In the genomic region with DNA sequence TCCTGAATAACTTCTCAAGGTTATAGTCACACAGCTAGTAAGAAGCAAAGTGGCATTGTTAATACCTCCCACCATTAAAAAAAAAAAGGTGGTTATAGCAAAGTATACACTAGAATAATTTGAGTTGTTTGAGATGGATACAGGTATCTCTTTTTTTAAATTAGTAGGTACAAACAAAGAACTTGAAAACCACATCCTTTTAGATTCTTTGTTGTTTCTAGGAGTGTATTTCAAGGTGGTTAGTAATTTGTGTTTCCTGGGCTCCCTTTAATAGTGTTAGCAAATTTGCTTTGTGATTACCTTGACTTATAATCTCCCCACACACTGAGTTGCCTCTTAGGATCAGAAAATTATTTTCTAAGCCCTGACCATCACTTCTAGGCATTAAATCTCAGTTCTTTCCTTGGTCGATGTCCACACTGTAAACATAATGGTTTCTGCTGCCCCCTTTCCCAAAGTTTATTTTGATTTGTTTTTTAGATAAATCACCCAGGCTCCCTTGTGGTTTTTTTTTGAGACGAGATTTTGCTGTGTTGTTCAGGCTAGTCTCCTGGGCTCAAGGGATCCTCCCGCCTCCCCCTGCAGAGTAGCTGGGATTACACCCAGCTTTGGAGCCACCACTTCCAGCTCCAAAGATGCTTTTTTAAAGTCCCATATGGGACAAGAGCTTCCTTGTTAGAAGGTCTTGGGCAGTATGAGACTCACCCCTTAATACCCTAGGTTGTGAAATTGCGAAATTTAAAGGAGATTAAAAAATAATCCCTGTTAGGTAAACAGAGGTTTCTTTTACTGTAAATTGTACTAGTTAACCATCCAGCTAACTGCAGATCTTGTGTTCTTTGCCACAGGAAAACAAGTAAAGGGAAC, we compare ENCODE assay signal across 12 cellular contexts. TPM values are rescaled to one million over a fixed set of nuclear protein-coding genes. Genes with fewer than 3 reads are reported as not detected.
DNase-seq lines count a peak whose midpoint lies in the region; ATAC-seq and TF ChIP-seq lines count a peak whose summit lies in the region.
"Had no signal": no experiment of that assay in that cellular context is flagged by ENCODE, and none has a peak within 500 bp of the region (broad histone marks: within the 10 kb centered on the region; RNA-seq: fewer than 3 reads in every experiment).

No MANE protein-coding gene starts in this region.

- peak overlapping the region; percentile 82 to 94 (median 91) for H3K27ac Mint-ChIP-seq in CD4-positive, alpha-beta memory T cell
- no peak overlapping the region for H3K27ac Mint-ChIP-seq in dendritic cell treated with granulocyte-macrophage colony-stimulating factor and Interleukin-4, amounts not matched to agents 40 ng/mL and 50 ng/mL, for 4 days
- peak overlapping the region; percentile 64 for H3K27ac Mint-ChIP-seq in osteocyte (ENCODE audit: unreplicated experiment)

- H3K27ac ChIP-seq in CD4-positive, alpha-beta memory T cell (ENCODE audit: low read depth, low read length) = peak overlapping the region; percentile 22

- no peaks in the 10 kb centered on the region for H3K9me3 Mint-ChIP-seq in CD4-positive, alpha-beta memory T cell
- no peaks in the 10 kb centered on the region for H3K9me3 Mint-ChIP-seq in dendritic cell treated with granulocyte-macrophage colony-stimulating factor and Interleukin-4, amounts not matched to agents 40 ng/mL and 50 ng/mL, for 4 days
- no peaks in the 10 kb centered on the region for H3K9me3 Mint-ChIP-seq in osteocyte (ENCODE audit: unreplicated experiment)

- H4K20me1 ChIP-seq in Loucy (ENCODE audit: insufficient read depth, low read length, poor library complexity, severe bottlenecking) = peaks cover 51% of the 10 kb centered on the region

- H3K36me3 Mint-ChIP-seq in CD4-positive, alpha-beta memory T cell = peaks cover 38 to 62% of the 10 kb centered on the region in 2 donors
- peaks cover 96% of the 10 kb centered on the region for H3K36me3 Mint-ChIP-seq in dendritic cell treated with granulocyte-macrophage colony-stimulating factor and Interleukin-4, amounts not matched to agents 40 ng/mL and 50 ng/mL, for 4 days (ENCODE audit: low read depth)
- peaks cover 38% of the 10 kb centered on the region for H3K36me3 Mint-ChIP-seq in osteocyte (ENCODE audit: unreplicated experiment)

- peaks cover 34% of the 10 kb centered on the region for H3K36me3 ChIP-seq in CD4-positive, alpha-beta memory T cell (ENCODE audit: insufficient read depth, low read length)
- H3K36me3 ChIP-seq in Loucy (ENCODE audit: insufficient read depth, low read length) = peaks cover 39% of the 10 kb centered on the region

- POLR2A ChIA-PET in CD4-positive, alpha-beta memory T cell (lab: Charles Lee; ENCODE audit: partially characterized antibody) = interaction anchor here (0.5 to 2.9 kb wide), 9 partner anchors 10 to 138 kb away, joined by 3 to 28 read pairs (median 6); a partner anchor contains a TSS

- H3K4me2 ChIP-seq in Loucy (ENCODE audit: low read depth, low read length, poor library complexity, severe bottlenecking) = peak overlapping the region; percentile 53

- no peak overlapping the region for H2AFZ ChIP-seq in Loucy (ENCODE audit: low read length)

- no peaks in the 10 kb centered on the region for H3F3A ChIP-seq in Loucy (ENCODE audit: low read depth)

- ATAC-seq in HG02973 (IDR thresholded peaks at IDR 0.05; ENCODE audit: unreplicated experiment) = no peak
- ATAC-seq: esophagus mucosa, left lung, SK-N-SH treated with all-trans-retinoic acid at 6 μM for 48 hours had no signal

- peak overlapping the region; percentile 3 to 11 for H3K4me3 ChIP-seq in CD4-positive, alpha-beta memory T cell (ENCODE audit: low read length in 2 of 2)
- peak overlapping the region; percentile 32 for H3K4me3 ChIP-seq in Loucy (ENCODE audit: low read length, poor library complexity, severe bottlenecking)
- H3K4me3 ChIP-seq: left lung had no signal

- H3K27me3 ChIP-seq in CD4-positive, alpha-beta memory T cell (ENCODE audit: insufficient read depth, low read length) = no peaks in the 10 kb centered on the region
- H3K27me3 ChIP-seq in Loucy (ENCODE audit: insufficient read depth, low read length, poor library complexity, severe bottlenecking) = no peaks in the 10 kb centered on the region
- H3K27me3 ChIP-seq: left lung had no signal

- no peaks in the 10 kb centered on the region for H3K9me3 ChIP-seq in CD4-positive, alpha-beta memory T cell (ENCODE audit: control insufficient read depth in 1 of 2, low read length in 2 of 2)
- no peaks in the 10 kb centered on the region for H3K9me3 ChIP-seq in Loucy (ENCODE audit: insufficient read depth, low read depth, low read length)
- H3K9me3 ChIP-seq: left lung had no signal

- peak in 4 of 5 donors; percentile 55 to 63 (median 60) for DNase-seq in CD4-positive, alpha-beta memory T cell
- DNase-seq in osteocyte (ENCODE audit: extremely low spot score, unreplicated experiment) = no peak
- no peak for DNase-seq in DMS 273 (lab: John Stamatoyannopoulos, UW; ENCODE audit: unreplicated experiment)
- DNase-seq in glomerular visceral epithelial cell (ENCODE audit: extremely low spot score) = no peak
- no peak for DNase-seq in middle frontal gyrus (ENCODE audit: extremely low spot score, low spot score)
- DNase-seq: left lung; stimulated activated CD4-positive, alpha-beta T cell treated with anti-CD3 and anti-CD28 coated beads, Interleukin-1b, Interleukin-23, amount 100 ng/mL, for 48 hours had no signal

- H3K9me2 ChIP-seq in Loucy (replicated peaks; ENCODE audit: low read depth, low read length) = no peaks in the 10 kb centered on the region

- no peaks in the 10 kb centered on the region for H3K27me3 Mint-ChIP-seq in CD4-positive, alpha-beta memory T cell
- H3K27me3 Mint-ChIP-seq in dendritic cell treated with granulocyte-macrophage colony-stimulating factor and Interleukin-4, amounts not matched to agents 40 ng/mL and 50 ng/mL, for 4 days = no peaks in the 10 kb centered on the region
- no peaks in the 10 kb centered on the region for H3K27me3 Mint-ChIP-seq in osteocyte (ENCODE audit: unreplicated experiment)

- H3K79me2 ChIP-seq in Loucy (ENCODE audit: insufficient read depth, low read length) = peaks cover 71% of the 10 kb centered on the region

- TF ChIP-seq CTCF in Loucy (conservative IDR thresholded peaks at IDR 0.05; ENCODE audit: low read length) (no peak), osteocyte (IDR thresholded peaks at IDR 0.05) (no peak)

- peaks cover 40 to 82% (median 59%) of the 10 kb centered on the region in 4 donors for H3K4me1 Mint-ChIP-seq in CD4-positive, alpha-beta memory T cell
- H3K4me1 Mint-ChIP-seq in dendritic cell treated with granulocyte-macrophage colony-stimulating factor and Interleukin-4, amounts not matched to agents 40 ng/mL and 50 ng/mL, for 4 days (ENCODE audit: low read depth) = peaks cover 50% of the 10 kb centered on the region
- peaks cover 33% of the 10 kb centered on the region for H3K4me1 Mint-ChIP-seq in osteocyte (ENCODE audit: unreplicated experiment)

- CTCF ChIA-PET in CD4-positive, alpha-beta memory T cell (lab: Charles Lee; ENCODE audit: partially characterized antibody) = interaction anchor here (0.6 to 1.5 kb wide), 6 partner anchors 19 to 160 kb away, joined by 3 to 5 read pairs (median 3); a partner anchor contains a TSS

- H3K4me1 ChIP-seq in CD4-positive, alpha-beta memory T cell (ENCODE audit: insufficient read depth, low read length) = peaks cover 74% of the 10 kb centered on the region
- H3K4me1 ChIP-seq in Loucy (ENCODE audit: insufficient read depth, low read length, poor library complexity, severe bottlenecking) = peaks cover 37% of the 10 kb centered on the region

- H3K9ac ChIP-seq in Loucy (ENCODE audit: low read depth, low read length, poor library complexity, severe bottlenecking) = no peak overlapping the region

- intact Hi-C loops in CD4-positive, alpha-beta memory T cell (cut with micrococcal nuclease) = loop anchor here (1.0 to 10.0 kb wide), 3 partner anchors 18 to 198 kb away; a partner anchor contains a TSS
- intact Hi-C loops in dendritic cell treated with granulocyte-macrophage colony-stimulating factor and Interleukin-4, amounts not matched to agents 40 ng/mL and 50 ng/mL, for 4 days (cut with micrococcal nuclease) = no loop called here

- peak overlapping the region; percentile 69 to 92 (median 86) for H3K4me3 Mint-ChIP-seq in CD4-positive, alpha-beta memory T cell
- H3K4me3 Mint-ChIP-seq in dendritic cell treated with granulocyte-macrophage colony-stimulating factor and Interleukin-4, amounts not matched to agents 40 ng/mL and 50 ng/mL, for 4 days = peak overlapping the region; percentile 20
- no peak overlapping the region for H3K4me3 Mint-ChIP-seq in osteocyte (ENCODE audit: unreplicated experiment)

RNA-seq across cellular contexts. Expression of a gene that starts 6.2 kb away (rescaled TPM):
- 10 to 100 TPM; 79.6 to 84.9 TPM for total RNA-seq in CD4-positive, alpha-beta memory T cell
- polyA plus RNA-seq in CD4-positive, alpha-beta memory T cell = 100 to 1,000 TPM; 129 to 131 TPM
- 42.5 and 42.7 TPM in 2 replicates for total RNA-seq in osteocyte

RNA-seq across cellular contexts. Expression of a gene that starts 28.9 kb away (rescaled TPM):
- total RNA-seq in CD4-positive, alpha-beta memory T cell = 100 to 1,000 TPM; 122 to 125 TPM
- 100 to 1,000 TPM; 616 to 665 TPM for polyA plus RNA-seq in CD4-positive, alpha-beta memory T cell
- 146 and 157 TPM in 2 replicates for total RNA-seq in osteocyte

RNA-seq across cellular contexts. Expression of a gene that starts 55.6 kb away (rescaled TPM):
- total RNA-seq in CD4-positive, alpha-beta memory T cell = not detected
- polyA plus RNA-seq in CD4-positive, alpha-beta memory T cell = not detected
- total RNA-seq in osteocyte = not detected in 2 replicates

Comparison
In these comparisons a context has a peak if more than half of its experiments do, and no peak if none do; other contexts are left out.
1. DNase-seq: peak in CD4-positive, alpha-beta memory T cell (4 of 5); none in osteocyte (single experiment), DMS 273 (single experiment), glomerular visceral epithelial cell (single experiment) and middle frontal gyrus (single experiment).